In genomic region chr3:54951405-54951804, GRCh38 we compare ENCODE assay signal across 1 cellular context.
TF ChIP-seq lines count a peak whose summit lies in the region.

No MANE protein-coding gene starts in this region.

TF ChIP-seq in IMR-90, 13 proteins besides CTCF, POLR2A, EP300 and RAD21 (continued from another document):
- TF ChIP-seq SMC3 (IDR thresholded peaks at IDR 0.05; ENCODE audit: low read depth, low read length) (peak; percentile 97), CHD1 (IDR thresholded peaks at IDR 0.05; ENCODE audit: low read depth, low read length) (peak; percentile 78; the same call in 1 of the 2 replicates), RFX5 (IDR thresholded peaks at IDR 0.05; ENCODE audit: low read depth, low read length) (no peak), MAFK (IDR thresholded peaks at IDR 0.05; ENCODE audit: low read depth, low read length) (no peak), BHLHE40 (IDR thresholded peaks at IDR 0.05; ENCODE audit: low read depth, low read length) (no peak), FOS (IDR thresholded peaks at IDR 0.05; ENCODE audit: low read depth, low read length) (0 out of 2 replicates have a peak, but pooled peaks have one; percentile 40), MAZ (IDR thresholded peaks at IDR 0.05; ENCODE audit: borderline replicate concordance, low read depth, low read length) (peak; percentile 57; the same call in 1 of the 2 replicates), NFE2L2 (IDR thresholded peaks at IDR 0.05; ENCODE audit: low read depth, low read length) (no peak), CEBPB (IDR thresholded peaks at IDR 0.05; ENCODE audit: low read depth, low read length) (no peak), MXI1 (IDR thresholded peaks at IDR 0.05; ENCODE audit: borderline replicate concordance, low read depth, low read length) (0 out of 2 replicates have a peak, but pooled peaks have one; percentile 22)
